34 cellular contexts compared by ENCODE assay signal in genomic region chr15:89649013-89649625, GRCh38. TPM values are rescaled to one million over a fixed set of nuclear protein-coding genes. Genes with fewer than 3 reads are reported as not detected.
"Had no signal": no experiment of that assay in that cellular context is flagged by ENCODE, and none has a peak within 500 bp of the region (broad histone marks: within the 10 kb centered on the region; RNA-seq: fewer than 3 reads in every experiment).

No MANE protein-coding gene starts in this region.

- H3K36me3 ChIP-seq: colonic mucosa, gastrocnemius medialis, upper lobe of left lung had no signal

- H3K79me2 ChIP-seq: parathyroid adenoma had no signal

- ATAC-seq: activated CD4-positive, CD25-positive, alpha-beta regulatory T cell treated with anti-CD3 and anti-CD28 coated beads, Interleukin-2, amount 50 U/mL, for 24 hours; activated T-cell treated with anti-CD3 and anti-CD28 coated beads, Interleukin-2, amount 50 U/mL, for 4 hours; gastrocnemius medialis; left cardiac atrium; left ventricle myocardium superior; psoas muscle had no signal

- H3K9me3 Mint-ChIP-seq: activated T-cell treated with anti-CD3 and anti-CD28 coated beads, Interleukin-2, amount 50 U/mL, for 4 hours; activated T-helper 2 cell treated with anti-CD3 and anti-CD28 coated beads, Interferon-gamma antibody, Interleukin-2, Interleukin-4, amounts not matched to agents 10 μg/mL and 5 μg/mL and 100 μg/mL, durations not matched to agents 14 hours and 24 hours and 36 hours; nephron; T-helper 1 cell treated with Interleukin-12 subunit alpha and Interleukin-12 subunit beta and Interleukin-4 antibody, amounts not matched to agents 30 μg/mL and 1 μg/mL, for 36 hours had no signal

- H3K27ac Mint-ChIP-seq: activated naive CD8-positive, alpha-beta T cell; activated T-helper 2 cell treated with anti-CD3 and anti-CD28 coated beads, Interferon-gamma antibody, Interleukin-2, Interleukin-4, amounts not matched to agents 10 μg/mL and 5 μg/mL and 100 μg/mL, durations not matched to agents 14 hours and 24 hours and 36 hours; nephron; T-helper 1 cell treated with Interleukin-12 subunit alpha and Interleukin-12 subunit beta and Interleukin-4 antibody, amounts not matched to agents 30 μg/mL and 1 μg/mL, for 36 hours had no signal

- H3K27ac ChIP-seq: colonic mucosa, dorsolateral prefrontal cortex, gastrocnemius medialis, parathyroid adenoma, psoas muscle, upper lobe of left lung, vagina, WERI-Rb-1 had no signal

- DNase-seq: activated CD4-positive, alpha-beta T cell treated with anti-CD3 and anti-CD28 coated beads for 48 hours; activated CD4-positive, alpha-beta T cell treated with anti-CD3 and anti-CD28 coated beads, Interleukin-2, amount 50 U/mL, for 48 hours; activated CD8-positive, alpha-beta memory T cell treated with anti-CD3 and anti-CD28 coated beads for 24 hours; activated CD8-positive, alpha-beta memory T cell treated with anti-CD3 and anti-CD28 coated beads, Interleukin-2, amount 50 U/mL, for 4 hours; activated naive CD4-positive, alpha-beta T cell treated with Interleukin-2 at 50 U/mL for 16 hours; activated T-cell treated with anti-CD3 and anti-CD28 coated beads, Interleukin-2, amount 50 U/mL, for 4 hours; anterior cingulate cortex; colonic mucosa; effector memory CD4-positive, alpha-beta T cell; erythroblast; gastrocnemius medialis; glutamatergic neuron; islet precursor cell; left cardiac atrium; left ventricle myocardium superior; psoas muscle; stimulated activated CD4-positive, alpha-beta T cell treated with anti-CD3 and anti-CD28 coated beads, Interleukin-15, amount 100 ng/mL, for 24 hours; stimulated activated CD4-positive, alpha-beta T cell treated with anti-CD3 and anti-CD28 coated beads, Interleukin-2, amount 100 ng/mL, for 24 hours; stimulated activated naive CD4-positive, alpha-beta T cell; SW 1271; T-helper 9 cell; WERI-Rb-1 had no signal

- H3K9me3 ChIP-seq: colonic mucosa, gastrocnemius medialis, psoas muscle, upper lobe of left lung, vagina had no signal

- H3K36me3 Mint-ChIP-seq: activated naive CD8-positive, alpha-beta T cell had no signal

- H3K4me3 Mint-ChIP-seq: activated naive CD8-positive, alpha-beta T cell; activated T-cell treated with anti-CD3 and anti-CD28 coated beads, Interleukin-2, amount 50 U/mL, for 4 hours; nephron; T-helper 1 cell treated with Interleukin-12 subunit alpha and Interleukin-12 subunit beta and Interleukin-4 antibody, amounts not matched to agents 30 μg/mL and 1 μg/mL, for 36 hours had no signal

- H3K9ac ChIP-seq: parathyroid adenoma had no signal

- H3K4me1 ChIP-seq: colonic mucosa, parathyroid adenoma, psoas muscle had no signal

- FAIRE-seq: bronchial epithelial cell, TTC549 had no signal

- H3K27me3 ChIP-seq: colonic mucosa, upper lobe of left lung, vagina had no signal

- H2AFZ ChIP-seq: parathyroid adenoma had no signal

- H3K4me3 ChIP-seq: colonic mucosa, dorsolateral prefrontal cortex, gastrocnemius medialis, psoas muscle, upper lobe of left lung, vagina had no signal

RNA-seq across cellular contexts. Expression of gene PLIN1, which starts 30.0 kb away (rescaled TPM):
- total RNA-seq: activated T-helper 2 cell treated with anti-CD3 and anti-CD28 coated beads, Interferon-gamma antibody, Interleukin-2, Interleukin-4, amounts not matched to agents 10 μg/mL and 5 μg/mL and 100 μg/mL, durations not matched to agents 14 hours and 24 hours and 36 hours had no signal

RNA-seq across cellular contexts. Expression of gene WDR93, which starts 41.5 kb away (rescaled TPM):
- total RNA-seq: activated T-cell treated with anti-CD3 and anti-CD28 coated beads, Interleukin-2, amount 50 U/mL, for 4 hours; activated T-helper 2 cell treated with anti-CD3 and anti-CD28 coated beads, Interferon-gamma antibody, Interleukin-2, Interleukin-4, amounts not matched to agents 10 μg/mL and 5 μg/mL and 100 μg/mL, durations not matched to agents 14 hours and 24 hours and 36 hours; bronchial epithelial cell; gastrocnemius medialis; left cardiac atrium; left ventricle myocardium superior; lung microvascular endothelial cell; psoas muscle; vagina had no signal
